In genomic region chr9:114460513-114461225, GRCh38 we compare ENCODE assay signal across 25 cellular contexts. TPM values are rescaled to one million over a fixed set of nuclear protein-coding genes. Genes with fewer than 3 reads are reported as not detected.
DNase-seq lines count a peak whose midpoint lies in the region; TF ChIP-seq lines count a peak whose summit lies in the region.
"Had no signal": no experiment of that assay in that cellular context is flagged by ENCODE, and none has a peak within 500 bp of the region (broad histone marks: within the 10 kb centered on the region; RNA-seq: fewer than 3 reads in every experiment).

No MANE protein-coding gene starts in this region.

- H2AK5ac ChIP-seq in neuronal stem cell (ENCODE audit: low read depth, low read length) = no peak overlapping the region

- no peak overlapping the region for H2BK15ac ChIP-seq in neuronal stem cell (ENCODE audit: low read length)

- no peak overlapping the region for H4K91ac ChIP-seq in neuronal stem cell (ENCODE audit: low read depth, low read length, poor library complexity)

- no peak overlapping the region for H3K4me3 ChIP-seq in neuronal stem cell (ENCODE audit: low read length in 2 of 2)
- H3K4me3 ChIP-seq: adrenal gland, body of pancreas, GM12878, HAP-1, left ventricle myocardium inferior, prostate gland, right lobe of liver, tibial nerve had no signal

- no peak overlapping the region for H3K4me2 ChIP-seq in neuronal stem cell (ENCODE audit: insufficient read depth, low read length, poor library complexity, severe bottlenecking)

- H3K27me3 ChIP-seq in neuronal stem cell (ENCODE audit: control insufficient read depth in 3 of 3, insufficient read depth in 3 of 3, low read depth in 1 of 3, low read length in 3 of 3) = no peaks in the 10 kb centered on the region
- H3K27me3 ChIP-seq: adrenal gland, body of pancreas, neutrophil, right lobe of liver, tibial nerve had no signal

- TF ChIP-seq CTCF in GM10248 (IDR thresholded peaks at IDR 0.05; ENCODE audit: control extremely low read depth, extremely low read depth, low read depth, missing control alignments) = no peak

- CTCF ChIA-PET in GM10248 (lab: Yijun Ruan, JAX) = no interaction called here

- intact Hi-C loops in posterior cingulate gyrus (cut with DNase I) = no loop called here

- H3K9ac ChIP-seq in neuronal stem cell (ENCODE audit: low read depth, low read length, poor library complexity) = no peak overlapping the region

- no peak overlapping the region for H2BK5ac ChIP-seq in neuronal stem cell (ENCODE audit: low read length)

- H3K18ac ChIP-seq in neuronal stem cell (ENCODE audit: low read length) = no peak overlapping the region

- H3K79me1 ChIP-seq in neuronal stem cell (ENCODE audit: low read depth, low read length) = no peaks in the 10 kb centered on the region

- peak; percentile 6 for DNase-seq in GM10248 (ENCODE audit: extremely low spot score)
- DNase-seq in NCI-H128 (lab: John Stamatoyannopoulos, UW; ENCODE audit: unreplicated experiment) = peak; percentile 52
- DNase-seq in NCI-H2227 treated with DMSO at 0.1 percent for 48 hours (lab: John Stamatoyannopoulos, UW) = peak; percentile 55
- DNase-seq in islet precursor cell = peak; percentile 19
- no peak for DNase-seq in occipital lobe (lab: John Stamatoyannopoulos, UW)
- DNase-seq in neuronal stem cell (ENCODE audit: low spot score) = no peak
- DNase-seq in NCI-H1436 (lab: John Stamatoyannopoulos, UW) = no peak
- no peak for DNase-seq in posterior cingulate gyrus
- DNase-seq: activated CD4-positive, alpha-beta memory T cell treated with anti-CD3 and anti-CD28 coated beads, Interleukin-2, amount 10 ng/mL, durations not matched to agents 7 days and 5 days; activated naive CD4-positive, alpha-beta T cell treated with anti-CD3 and anti-CD28 coated beads, Interleukin-2, amount 10 ng/mL, durations not matched to agents 7 days and 5 days; body of pancreas; CD4-positive, alpha-beta T cell; cerebellar nuclear complex; left ventricle myocardium inferior; mesendoderm; NCI-H2107; NCI-H524; stimulated activated CD4-positive, alpha-beta T cell treated with anti-CD3 and anti-CD28 coated beads, Interleukin-2, amount 100 ng/mL, for 48 hours had no signal

- no peak overlapping the region for H2BK12ac ChIP-seq in neuronal stem cell (ENCODE audit: low read length)

- no peak overlapping the region for H3K27ac ChIP-seq in neuronal stem cell (replicated peaks; ENCODE audit: low read length)
- H3K27ac ChIP-seq: body of pancreas, left ventricle myocardium inferior, neutrophil, prostate gland, right lobe of liver, tibial nerve had no signal

- no CpG with 5 or more reads among the region's 8 CpGs for WGBS in neuronal stem cell (ENCODE audit: extremely low coverage in 2 of 2, insufficient read length in 2 of 2, insufficient replicate concordance in 1 of 2), 2 donors

- no peak overlapping the region for H3K23ac ChIP-seq in neuronal stem cell (ENCODE audit: low read depth, low read length, poor library complexity)

- H2AFZ ChIP-seq in neuronal stem cell (ENCODE audit: low read length) = no peak overlapping the region

- no peak overlapping the region for H4K8ac ChIP-seq in neuronal stem cell (ENCODE audit: low read depth, low read length)

- POLR2A ChIA-PET in GM10248 (lab: Yijun Ruan, JAX) = no interaction called here

- no peaks in the 10 kb centered on the region for H3K36me3 ChIP-seq in neuronal stem cell (replicated peaks in 1 of 2; ENCODE audit: control insufficient read depth in 2 of 2, insufficient read depth in 2 of 2, low read length in 2 of 2)
- H3K36me3 ChIP-seq: adrenal gland, HAP-1, left ventricle myocardium inferior, neutrophil, prostate gland, right lobe of liver had no signal

- peaks cover 0 to 3% of the 10 kb centered on the region in 2 donors for H3K4me1 ChIP-seq in neuronal stem cell (ENCODE audit: control insufficient read depth in 2 of 2, insufficient read depth in 1 of 2, low read depth in 1 of 2, low read length in 2 of 2)
- H3K4me1 ChIP-seq: left ventricle myocardium inferior, prostate gland, tibial nerve had no signal

- H2BK120ac ChIP-seq in neuronal stem cell (ENCODE audit: low read depth, low read length) = no peak overlapping the region

- no peaks in the 10 kb centered on the region for H3K9me3 ChIP-seq in neuronal stem cell (replicated peaks in 1 of 2; ENCODE audit: control insufficient read depth in 2 of 2, insufficient read depth in 1 of 2, low read depth in 1 of 2, low read length in 2 of 2)
- H3K9me3 ChIP-seq: adrenal gland, body of pancreas, HAP-1, left ventricle myocardium inferior, neutrophil, prostate gland, right lobe of liver, tibial nerve had no signal

- no peak overlapping the region for H3K4ac ChIP-seq in neuronal stem cell (ENCODE audit: low read length)

- no peak overlapping the region for H3K14ac ChIP-seq in neuronal stem cell (ENCODE audit: low read length)

RNA-seq across cellular contexts. Expression of gene WHRN, which starts 44.6 kb away (rescaled TPM):
- 0.94 TPM for total RNA-seq in occipital lobe
- polyA plus RNA-seq in neuronal stem cell (2013, experiment 1 of 2) = 13.8 TPM
- 14.4 TPM for polyA plus RNA-seq in neuronal stem cell (2013, experiment 2 of 2)

Comparison
In these comparisons a context has a peak if more than half of its experiments do, and no peak if none do; other contexts are left out.
1. DNase-seq: peak in GM10248 (single experiment), NCI-H128 (single experiment), NCI-H2227 treated with DMSO at 0.1 percent for 48 hours (single experiment) and islet precursor cell (single experiment); none in occipital lobe (single experiment), neuronal stem cell (single experiment), NCI-H1436 (single experiment) and posterior cingulate gyrus (0 of 10).